Comparison of ENCODE assay signal across 9 cellular contexts in the genomic region with DNA sequence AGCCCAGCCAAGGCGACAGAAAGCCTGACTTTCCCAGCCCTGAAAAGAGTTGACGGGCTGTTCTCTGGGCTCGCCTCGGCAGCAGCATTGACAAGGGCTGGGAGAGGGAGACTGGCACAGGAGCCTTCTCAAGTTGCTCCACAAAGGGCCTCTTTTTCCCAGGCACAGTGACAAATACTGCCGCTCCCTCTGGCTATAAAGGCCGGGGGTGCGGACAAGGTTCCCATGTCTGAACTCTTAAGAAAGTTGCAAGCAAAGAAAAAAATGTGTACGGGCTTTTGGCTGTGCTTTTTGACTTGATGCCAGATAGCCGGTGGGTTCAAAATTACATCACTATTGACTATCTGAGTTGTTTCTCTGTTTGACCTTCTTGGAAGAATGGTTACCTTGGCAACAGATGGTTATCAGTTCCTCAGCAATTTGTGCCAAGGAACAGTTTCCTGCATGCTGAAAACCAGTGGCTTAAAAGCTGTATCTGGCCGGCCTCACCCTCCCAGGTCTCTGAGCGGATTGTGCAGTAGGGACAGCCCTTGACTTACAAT.
A peak's percentile ranks its signal among the peaks of the same experiment; 100 is the strongest.
DNase-seq lines count a peak whose midpoint lies in the region; ATAC-seq and TF ChIP-seq lines count a peak whose summit lies in the region.
"Had no signal": no experiment of that assay in that cellular context is flagged by ENCODE, and none has a peak within 500 bp of the region (broad histone marks: within the 10 kb centered on the region; RNA-seq: fewer than 3 reads in every experiment).

No MANE protein-coding gene starts in this region.

- POLR2A ChIA-PET in PC-9 (lab: Charles Lee; ENCODE audit: unreplicated experiment): interaction anchor here (0.6 to 0.7 kb wide), 2 partner anchors 18 to 78 kb away, joined by 3 to 7 read pairs; no protein-coding TSS in a partner anchor

- H3F3A ChIP-seq in PC-9 (ENCODE audit: insufficient read depth, low read depth) (peaks cover 35% of the 10 kb centered on the region), neural progenitor cell (ENCODE audit: low read depth) (no peaks in the 10 kb centered on the region)

- no peaks in the 10 kb centered on the region for H3K36me3 ChIP-seq in PC-9 (ENCODE audit: low read depth)
- no peaks in the 10 kb centered on the region for H3K36me3 ChIP-seq in esophagus (ENCODE audit: control insufficient read depth in 2 of 2, insufficient read depth in 2 of 2, low read length in 1 of 2)
- H3K36me3 ChIP-seq in neural progenitor cell: no peaks in the 10 kb centered on the region

- H3K4me1 ChIP-seq in PC-9 (replicated peaks; ENCODE audit: insufficient read depth) (peaks cover 75% of the 10 kb centered on the region), esophagus (ENCODE audit: control insufficient read depth in 2 of 2, insufficient read depth in 2 of 2, low read length in 1 of 2) (peaks cover 0 to 7% of the 10 kb centered on the region in 2 donors), neural progenitor cell (peaks cover 9% of the 10 kb centered on the region)

- intact Hi-C loops in PC-9 (cut with micrococcal nuclease; ENCODE audit: unreplicated experiment): loop anchor here (1.0 to 5.0 kb wide), 7 partner anchors 11 to 253 kb away; no protein-coding TSS in a partner anchor
- intact Hi-C loops in activated T-helper 1 cell treated with anti-CD3 and anti-CD28 coated beads, Interleukin-12 subunit alpha, Interleukin-12 subunit beta, Interleukin-2, Interleukin-4 antibody, amounts not matched to agents 30 ng/mL and 10 ng/mL and 1 ng/mL, durations not matched to agents 14 hours and 24 hours and 36 hours (cut with micrococcal nuclease): no loop called here
- intact Hi-C loops in activated T-helper 2 cell treated with anti-CD3 and anti-CD28 coated beads, Interferon-gamma antibody, Interleukin-2, Interleukin-4, amounts not matched to agents 10 μg/mL and 5 μg/mL and 100 μg/mL, durations not matched to agents 14 hours and 24 hours and 36 hours (cut with micrococcal nuclease): no loop called here

- H3K4me3 Mint-ChIP-seq in neural progenitor cell: no peak overlapping the region
- no peak overlapping the region for H3K4me3 Mint-ChIP-seq in activated T-helper 1 cell treated with anti-CD3 and anti-CD28 coated beads, Interleukin-12 subunit alpha, Interleukin-12 subunit beta, Interleukin-2, Interleukin-4 antibody, amounts not matched to agents 30 ng/mL and 10 ng/mL and 1 ng/mL, durations not matched to agents 14 hours and 24 hours and 36 hours
- no peak overlapping the region for H3K4me3 Mint-ChIP-seq in activated T-helper 2 cell treated with anti-CD3 and anti-CD28 coated beads, Interferon-gamma antibody, Interleukin-2, Interleukin-4, amounts not matched to agents 10 μg/mL and 5 μg/mL and 100 μg/mL, durations not matched to agents 14 hours and 24 hours and 36 hours (ENCODE audit: low read depth)

- H3K4me3 ChIP-seq in PC-9: peak overlapping the region; percentile 20; the same call in 1 of the 2 replicates
- no peak overlapping the region for H3K4me3 ChIP-seq in esophagus (ENCODE audit: low read depth in 1 of 2, low read length in 2 of 2)
- H3K4me3 ChIP-seq in neural progenitor cell: no peak overlapping the region
- H3K4me3 ChIP-seq: GM12878 had no signal

- WGBS in esophagus, 2 donors: 17 to 19% methylated on average over 11 of the region's 11 CpGs

- H3K4me2 ChIP-seq in PC-9 (peak overlapping the region; percentile 64), neural progenitor cell (no peak overlapping the region)

- no peak for ATAC-seq in GM19328 (IDR thresholded peaks at IDR 0.05; ENCODE audit: unreplicated experiment)
- ATAC-seq: GM12878 had no signal

- H3K27ac ChIP-seq in PC-9: peak overlapping the region; percentile 87
- peak overlapping the region; percentile 50 to 69 for H3K27ac ChIP-seq in esophagus (ENCODE audit: low read depth in 2 of 2, low read length in 1 of 2)
- no peak overlapping the region for H3K27ac ChIP-seq in neural progenitor cell

- H3K27me3 Mint-ChIP-seq in neural progenitor cell (ENCODE audit: insufficient read depth, low read depth): peaks cover 3% of the 10 kb centered on the region
- peaks cover 10% of the 10 kb centered on the region for H3K27me3 Mint-ChIP-seq in activated T-helper 1 cell treated with anti-CD3 and anti-CD28 coated beads, Interleukin-12 subunit alpha, Interleukin-12 subunit beta, Interleukin-2, Interleukin-4 antibody, amounts not matched to agents 30 ng/mL and 10 ng/mL and 1 ng/mL, durations not matched to agents 14 hours and 24 hours and 36 hours (ENCODE audit: insufficient read depth)
- H3K27me3 Mint-ChIP-seq in activated T-helper 2 cell treated with anti-CD3 and anti-CD28 coated beads, Interferon-gamma antibody, Interleukin-2, Interleukin-4, amounts not matched to agents 10 μg/mL and 5 μg/mL and 100 μg/mL, durations not matched to agents 14 hours and 24 hours and 36 hours (ENCODE audit: low read depth): peaks cover 9% of the 10 kb centered on the region

- H2AFZ ChIP-seq in PC-9 (peak overlapping the region; percentile 52; the same call in 1 of the 2 replicates), neural progenitor cell (replicated peaks) (peak overlapping the region; percentile 26)

- peak; percentile 35 for DNase-seq in CD1c-positive myeloid dendritic cell (ENCODE audit: extremely low spot score)
- DNase-seq in PC-9: peak; percentile 94 to 100
- no peak for DNase-seq in neural progenitor cell (ENCODE audit: low spot score)
- no peak for DNase-seq in activated T-helper 1 cell treated with anti-CD3 and anti-CD28 coated beads, Interleukin-12 subunit alpha, Interleukin-12 subunit beta, Interleukin-2, Interleukin-4 antibody, amounts not matched to agents 30 ng/mL and 10 ng/mL and 1 ng/mL, durations not matched to agents 14 hours and 24 hours and 36 hours (ENCODE audit: low spot score)
- DNase-seq in activated T-helper 2 cell treated with anti-CD3 and anti-CD28 coated beads, Interferon-gamma antibody, Interleukin-2, Interleukin-4, amounts not matched to agents 10 μg/mL and 5 μg/mL and 100 μg/mL, durations not matched to agents 14 hours and 24 hours and 36 hours (ENCODE audit: low spot score): no peak
- no peak for DNase-seq in NAMALWA (ENCODE audit: low spot score)

- CTCF ChIA-PET in PC-9 (lab: Charles Lee): interaction anchor here (0.8 to 1.0 kb wide), 2 partner anchors 16 to 253 kb away, joined by 4 read pairs; no protein-coding TSS in a partner anchor

- no peaks in the 10 kb centered on the region for H3K36me3 Mint-ChIP-seq in neural progenitor cell
- no peaks in the 10 kb centered on the region for H3K36me3 Mint-ChIP-seq in activated T-helper 1 cell treated with anti-CD3 and anti-CD28 coated beads, Interleukin-12 subunit alpha, Interleukin-12 subunit beta, Interleukin-2, Interleukin-4 antibody, amounts not matched to agents 30 ng/mL and 10 ng/mL and 1 ng/mL, durations not matched to agents 14 hours and 24 hours and 36 hours (ENCODE audit: low read depth)
- no peaks in the 10 kb centered on the region for H3K36me3 Mint-ChIP-seq in activated T-helper 2 cell treated with anti-CD3 and anti-CD28 coated beads, Interferon-gamma antibody, Interleukin-2, Interleukin-4, amounts not matched to agents 10 μg/mL and 5 μg/mL and 100 μg/mL, durations not matched to agents 14 hours and 24 hours and 36 hours (ENCODE audit: low read depth)

- no peak overlapping the region for H3K27ac Mint-ChIP-seq in neural progenitor cell
- no peak overlapping the region for H3K27ac Mint-ChIP-seq in activated T-helper 1 cell treated with anti-CD3 and anti-CD28 coated beads, Interleukin-12 subunit alpha, Interleukin-12 subunit beta, Interleukin-2, Interleukin-4 antibody, amounts not matched to agents 30 ng/mL and 10 ng/mL and 1 ng/mL, durations not matched to agents 14 hours and 24 hours and 36 hours
- H3K27ac Mint-ChIP-seq in activated T-helper 2 cell treated with anti-CD3 and anti-CD28 coated beads, Interferon-gamma antibody, Interleukin-2, Interleukin-4, amounts not matched to agents 10 μg/mL and 5 μg/mL and 100 μg/mL, durations not matched to agents 14 hours and 24 hours and 36 hours: no peak overlapping the region

- H3K27me3 ChIP-seq in PC-9 (ENCODE audit: insufficient read depth, low read depth): no peaks in the 10 kb centered on the region
- H3K27me3 ChIP-seq in esophagus (ENCODE audit: control insufficient read depth in 1 of 2, insufficient read depth in 2 of 2, low read length in 2 of 2): no peaks in the 10 kb centered on the region
- H3K27me3 ChIP-seq in neural progenitor cell: no peaks in the 10 kb centered on the region

- BruUV-seq in PC-9 (replicated peaks; lab: Mats Ljungman, UMichigan): no TSS peak

- peaks cover 17% of the 10 kb centered on the region for H3K4me1 Mint-ChIP-seq in neural progenitor cell
- no peaks in the 10 kb centered on the region for H3K4me1 Mint-ChIP-seq in activated T-helper 1 cell treated with anti-CD3 and anti-CD28 coated beads, Interleukin-12 subunit alpha, Interleukin-12 subunit beta, Interleukin-2, Interleukin-4 antibody, amounts not matched to agents 30 ng/mL and 10 ng/mL and 1 ng/mL, durations not matched to agents 14 hours and 24 hours and 36 hours (ENCODE audit: low read depth)
- H3K4me1 Mint-ChIP-seq in activated T-helper 2 cell treated with anti-CD3 and anti-CD28 coated beads, Interferon-gamma antibody, Interleukin-2, Interleukin-4, amounts not matched to agents 10 μg/mL and 5 μg/mL and 100 μg/mL, durations not matched to agents 14 hours and 24 hours and 36 hours (ENCODE audit: low read depth): peaks cover 2% of the 10 kb centered on the region

- TF ChIP-seq CTCF in PC-9 (conservative IDR thresholded peaks at IDR 0.05) (no peak), neural progenitor cell (IDR thresholded peaks at IDR 0.05) (no peak)

- no peaks in the 10 kb centered on the region for H3K9me2 ChIP-seq in PC-9 (ENCODE audit: insufficient read depth)

- H3K9me3 ChIP-seq in PC-9 (ENCODE audit: insufficient read depth, low read depth) (no peaks in the 10 kb centered on the region), esophagus (ENCODE audit: control insufficient read depth in 2 of 2, insufficient read depth in 1 of 2, low read depth in 1 of 2, low read length in 1 of 2) (no peaks in the 10 kb centered on the region), neural progenitor cell (ENCODE audit: low read depth) (no peaks in the 10 kb centered on the region)

- no peaks in the 10 kb centered on the region for H3K9me3 Mint-ChIP-seq in neural progenitor cell
- H3K9me3 Mint-ChIP-seq in activated T-helper 1 cell treated with anti-CD3 and anti-CD28 coated beads, Interleukin-12 subunit alpha, Interleukin-12 subunit beta, Interleukin-2, Interleukin-4 antibody, amounts not matched to agents 30 ng/mL and 10 ng/mL and 1 ng/mL, durations not matched to agents 14 hours and 24 hours and 36 hours: no peaks in the 10 kb centered on the region
- no peaks in the 10 kb centered on the region for H3K9me3 Mint-ChIP-seq in activated T-helper 2 cell treated with anti-CD3 and anti-CD28 coated beads, Interferon-gamma antibody, Interleukin-2, Interleukin-4, amounts not matched to agents 10 μg/mL and 5 μg/mL and 100 μg/mL, durations not matched to agents 14 hours and 24 hours and 36 hours

- no peaks in the 10 kb centered on the region for H4K20me1 ChIP-seq in PC-9 (ENCODE audit: insufficient read depth)
- no peaks in the 10 kb centered on the region for H4K20me1 ChIP-seq in neural progenitor cell (ENCODE audit: low read depth)

- no peak overlapping the region for H3K9ac ChIP-seq in neural progenitor cell

- H3K79me2 ChIP-seq in PC-9 (ENCODE audit: low read depth): no peaks in the 10 kb centered on the region
- no peaks in the 10 kb centered on the region for H3K79me2 ChIP-seq in neural progenitor cell (ENCODE audit: low read depth)

Comparison
In these comparisons a context has a peak if more than half of its experiments do, and no peak if none do; other contexts are left out.
1. DNase-seq: peak in CD1c-positive myeloid dendritic cell (single experiment) and PC-9 (2 of 2); none in neural progenitor cell (single experiment), activated T-helper 1 cell treated with anti-CD3 and anti-CD28 coated beads, Interleukin-12 subunit alpha, Interleukin-12 subunit beta, Interleukin-2, Interleukin-4 antibody, amounts not matched to agents 30 ng/mL and 10 ng/mL and 1 ng/mL, durations not matched to agents 14 hours and 24 hours and 36 hours (single experiment), activated T-helper 2 cell treated with anti-CD3 and anti-CD28 coated beads, Interferon-gamma antibody, Interleukin-2, Interleukin-4, amounts not matched to agents 10 μg/mL and 5 μg/mL and 100 μg/mL, durations not matched to agents 14 hours and 24 hours and 36 hours (single experiment) and NAMALWA (single experiment).